13 cellular contexts compared by ENCODE assay signal in the genomic region with DNA sequence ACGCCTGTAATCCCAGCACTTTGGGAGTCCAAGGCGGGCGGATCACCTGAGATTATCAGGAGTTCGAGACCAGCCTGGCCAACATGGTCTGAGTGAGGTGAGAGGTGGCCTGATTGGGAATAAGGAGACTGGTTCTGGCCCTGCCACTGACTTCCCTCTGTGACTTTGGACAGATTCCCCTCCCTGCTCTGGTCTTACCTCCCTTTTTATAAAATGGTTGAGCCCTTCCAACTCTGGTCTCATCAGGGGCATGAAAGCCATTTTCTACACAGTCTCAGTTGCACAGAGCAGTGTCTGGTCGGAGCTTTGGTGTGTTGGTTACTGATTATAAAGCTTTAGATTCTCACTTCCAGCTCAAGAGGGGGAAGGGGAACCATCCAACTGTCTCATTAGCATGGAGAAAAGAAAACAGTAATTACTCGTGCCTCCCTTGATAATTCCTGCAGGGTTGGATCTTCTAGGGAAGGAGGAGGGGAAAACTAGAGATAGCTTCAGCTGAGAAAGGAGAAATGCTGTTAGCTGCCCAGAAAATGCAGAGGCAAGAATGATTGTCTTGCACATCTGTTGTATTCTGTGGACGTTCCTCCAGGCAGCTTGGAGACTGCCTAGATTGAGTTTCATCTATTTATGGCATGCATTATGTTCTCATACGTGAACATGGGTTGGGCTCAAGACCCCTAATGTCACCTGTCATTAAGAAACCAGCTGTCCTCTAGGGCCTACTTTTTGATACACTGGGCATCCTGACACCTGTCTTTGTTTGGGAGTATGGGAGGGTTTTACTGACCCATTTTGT. TPM values are rescaled to one million over a fixed set of nuclear protein-coding genes. Genes with fewer than 3 reads are reported as not detected.
DNase-seq lines count a peak whose midpoint lies in the region; ATAC-seq and TF ChIP-seq lines count a peak whose summit lies in the region.
"Had no signal": no experiment of that assay in that cellular context is flagged by ENCODE, and none has a peak within 500 bp of the region (broad histone marks: within the 10 kb centered on the region; RNA-seq: fewer than 3 reads in every experiment).

No MANE protein-coding gene starts in this region.

- H3K79me2 ChIP-seq in GM23338 (replicated peaks; ENCODE audit: insufficient read depth): peaks cover 98% of the 10 kb centered on the region
- H3K79me2 ChIP-seq in neural progenitor cell (ENCODE audit: low read depth): peaks cover 94% of the 10 kb centered on the region

- H2AFZ ChIP-seq in GM23338: no peak overlapping the region
- H2AFZ ChIP-seq in neural progenitor cell (replicated peaks): no peak overlapping the region

- H3K27me3 Mint-ChIP-seq in GM23338 (ENCODE audit: insufficient read depth, low read depth, poor library complexity) (peaks cover 12% of the 10 kb centered on the region), neural progenitor cell (ENCODE audit: insufficient read depth, low read depth) (no peaks in the 10 kb centered on the region)
- no peaks in the 10 kb centered on the region for H3K27me3 Mint-ChIP-seq in activated T-helper 17 cell treated with anti-CD3 and anti-CD28 coated beads, Interleukin-2, amount 50 U/mL, for 72 hours
- H3K27me3 Mint-ChIP-seq: activated CD8-positive, alpha-beta memory T cell treated with anti-CD3 and anti-CD28 coated beads, Interleukin-2, amount 10 ng/mL, durations not matched to agents 7 days and 5 days; activated naive CD8-positive, alpha-beta T cell treated with anti-CD3 and anti-CD28 coated beads for 36 hours had no signal

- ATAC-seq in GM23338 (no peak), GM18858 (IDR thresholded peaks at IDR 0.05; ENCODE audit: unreplicated experiment) (no peak), esophagus mucosa (no peak)
- ATAC-seq in activated T-helper 17 cell treated with anti-CD3 and anti-CD28 coated beads, Interleukin-2, amount 50 U/mL, for 72 hours (replicated peaks): no peak
- ATAC-seq: activated CD8-positive, alpha-beta memory T cell treated with anti-CD3 and anti-CD28 coated beads, Interleukin-2, amount 10 ng/mL, durations not matched to agents 7 days and 5 days; foreskin keratinocyte had no signal

- no peaks in the 10 kb centered on the region for H3K27me3 ChIP-seq in GM23338 (ENCODE audit: insufficient read depth)
- no peaks in the 10 kb centered on the region for H3K27me3 ChIP-seq in neural progenitor cell
- H3K27me3 ChIP-seq: BE2C, foreskin keratinocyte, ovary had no signal

- H3K9ac ChIP-seq in neural progenitor cell: no peak overlapping the region

- 0 out of 2 replicates have a peak overlapping the region, but pooled peaks have one; percentile 19 for H3K27ac Mint-ChIP-seq in GM23338
- peak overlapping the region; percentile 49 for H3K27ac Mint-ChIP-seq in activated T-helper 17 cell treated with anti-CD3 and anti-CD28 coated beads, Interleukin-2, amount 50 U/mL, for 72 hours
- H3K27ac Mint-ChIP-seq in neural progenitor cell: no peak overlapping the region
- H3K27ac Mint-ChIP-seq: activated CD8-positive, alpha-beta memory T cell treated with anti-CD3 and anti-CD28 coated beads, Interleukin-2, amount 10 ng/mL, durations not matched to agents 7 days and 5 days; activated naive CD8-positive, alpha-beta T cell treated with anti-CD3 and anti-CD28 coated beads for 36 hours had no signal

- H3K9me3 ChIP-seq in neural progenitor cell (ENCODE audit: low read depth): no peaks in the 10 kb centered on the region
- H3K9me3 ChIP-seq: BE2C, ovary had no signal

- no peak for DNase-seq in GM23338 (ENCODE audit: low spot score)
- no peak for DNase-seq in neural progenitor cell (ENCODE audit: low spot score)
- DNase-seq in NCI-H2081 (lab: John Stamatoyannopoulos, UW): no peak
- DNase-seq: activated CD8-positive, alpha-beta memory T cell treated with anti-CD3 and anti-CD28 coated beads, Interleukin-2, amount 10 ng/mL, durations not matched to agents 7 days and 5 days; activated naive CD8-positive, alpha-beta T cell treated with anti-CD3 and anti-CD28 coated beads for 36 hours; BE2C; caudate nucleus; foreskin keratinocyte had no signal

- TF ChIP-seq CTCF in C4-2B (conservative IDR thresholded peaks at IDR 0.05): no peak
- no peak for TF ChIP-seq CTCF in GM23338 (conservative IDR thresholded peaks at IDR 0.05; ENCODE audit: low read depth in 2 of 2)
- no peak for TF ChIP-seq CTCF in neural progenitor cell (IDR thresholded peaks at IDR 0.05)

- H3K4me2 ChIP-seq in GM23338 (peak overlapping the region; percentile 64; the same call in 1 of the 2 replicates), neural progenitor cell (peak overlapping the region; percentile 51)

- H3K4me3 Mint-ChIP-seq in GM23338: no peak overlapping the region
- H3K4me3 Mint-ChIP-seq in activated T-helper 17 cell treated with anti-CD3 and anti-CD28 coated beads, Interleukin-2, amount 50 U/mL, for 72 hours: no peak overlapping the region
- H3K4me3 Mint-ChIP-seq in neural progenitor cell: no peak overlapping the region
- H3K4me3 Mint-ChIP-seq: activated CD8-positive, alpha-beta memory T cell treated with anti-CD3 and anti-CD28 coated beads, Interleukin-2, amount 10 ng/mL, durations not matched to agents 7 days and 5 days; activated naive CD8-positive, alpha-beta T cell treated with anti-CD3 and anti-CD28 coated beads for 36 hours had no signal

- H3K4me3 ChIP-seq in GM23338 (no peak overlapping the region), neural progenitor cell (no peak overlapping the region)
- H3K4me3 ChIP-seq: ovary had no signal

- H3K4me1 ChIP-seq in GM23338 (ENCODE audit: insufficient read depth): peaks cover 50% of the 10 kb centered on the region
- H3K4me1 ChIP-seq in neural progenitor cell: peaks cover 26% of the 10 kb centered on the region

- H3K4me1 Mint-ChIP-seq in GM23338: peaks cover 42% of the 10 kb centered on the region
- H3K4me1 Mint-ChIP-seq in activated T-helper 17 cell treated with anti-CD3 and anti-CD28 coated beads, Interleukin-2, amount 50 U/mL, for 72 hours: peaks cover 52% of the 10 kb centered on the region
- peaks cover 23% of the 10 kb centered on the region for H3K4me1 Mint-ChIP-seq in neural progenitor cell

- H3K36me3 Mint-ChIP-seq in GM23338 (ENCODE audit: low read depth) (peaks cover 6% of the 10 kb centered on the region; the same call in 2 of the 3 replicates), neural progenitor cell (peaks cover 7% of the 10 kb centered on the region)
- no peaks in the 10 kb centered on the region for H3K36me3 Mint-ChIP-seq in activated T-helper 17 cell treated with anti-CD3 and anti-CD28 coated beads, Interleukin-2, amount 50 U/mL, for 72 hours (ENCODE audit: low read depth)

- H3K9me2 ChIP-seq in GM23338 (ENCODE audit: insufficient read depth): no peaks in the 10 kb centered on the region

- H3K27ac ChIP-seq in C4-2B: peak overlapping the region; percentile 54; the same call in 1 of the 2 replicates
- no peak overlapping the region for H3K27ac ChIP-seq in GM23338 (ENCODE audit: low read depth)
- no peak overlapping the region for H3K27ac ChIP-seq in neural progenitor cell
- H3K27ac ChIP-seq: foreskin keratinocyte had no signal

- H3K9me3 Mint-ChIP-seq in GM23338 (no peaks in the 10 kb centered on the region), neural progenitor cell (peaks cover 2% of the 10 kb centered on the region)
- no peaks in the 10 kb centered on the region for H3K9me3 Mint-ChIP-seq in activated T-helper 17 cell treated with anti-CD3 and anti-CD28 coated beads, Interleukin-2, amount 50 U/mL, for 72 hours
- H3K9me3 Mint-ChIP-seq: activated naive CD8-positive, alpha-beta T cell treated with anti-CD3 and anti-CD28 coated beads for 36 hours had no signal

- H3F3A ChIP-seq in GM23338 (replicated peaks; ENCODE audit: low read depth) (no peaks in the 10 kb centered on the region), neural progenitor cell (ENCODE audit: low read depth) (peaks cover 6% of the 10 kb centered on the region)

- H4K20me1 ChIP-seq in GM23338 (replicated peaks; ENCODE audit: insufficient read depth): peaks cover 72% of the 10 kb centered on the region
- peaks cover 49% of the 10 kb centered on the region for H4K20me1 ChIP-seq in neural progenitor cell (ENCODE audit: low read depth)

- H3K36me3 ChIP-seq in GM23338 (ENCODE audit: insufficient read depth): no peaks in the 10 kb centered on the region; the same call in 1 of the 2 replicates
- no peaks in the 10 kb centered on the region for H3K36me3 ChIP-seq in neural progenitor cell
- H3K36me3 ChIP-seq: BE2C, ovary had no signal

RNA-seq across cellular contexts. Expression of gene RALY, which starts 30.4 kb away (rescaled TPM):
- total RNA-seq in GM23338 (2014; rRNA removed; shearing (Covaris generic)): 161 and 167 TPM in 2 replicates
- polyA plus RNA-seq in GM23338 (2016; fragmentation: Nextera tagmentation; extraction: Ambion mirVana): 137 and 144 TPM in 2 replicates
- total RNA-seq in activated T-helper 17 cell treated with anti-CD3 and anti-CD28 coated beads, Interleukin-2, amount 50 U/mL, for 72 hours: 100 to 1,000 TPM; 112 to 142 TPM
- total RNA-seq in neural progenitor cell (ENCODE audit: low replicate concordance) (102 and 178 TPM in 2 replicates), esophagus mucosa (82.6 TPM)
